9 cellular contexts compared by ENCODE assay signal in the genomic region with DNA sequence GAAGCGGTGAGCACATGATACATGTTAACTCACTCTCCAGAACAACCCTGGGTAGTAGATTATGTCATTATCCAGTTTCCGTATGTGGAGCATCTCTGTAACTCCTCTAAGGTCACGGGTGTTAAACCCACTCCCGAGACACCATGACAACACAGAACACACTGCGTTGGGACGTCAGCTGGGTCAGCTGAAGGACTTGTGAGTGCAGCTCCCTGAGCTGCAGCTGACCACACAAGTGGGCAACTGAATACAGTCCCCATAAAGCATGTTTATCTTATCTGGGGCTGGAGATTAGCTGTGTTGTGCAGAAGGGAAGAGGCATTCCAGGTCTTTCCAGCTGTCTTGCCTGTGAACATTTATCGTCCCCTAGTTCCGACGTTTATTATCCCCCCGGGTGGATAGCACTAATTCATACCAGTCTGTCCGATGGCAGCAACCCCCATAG.
DNase-seq lines count a peak whose midpoint lies in the region; ATAC-seq and TF ChIP-seq lines count a peak whose summit lies in the region.
"Had no signal": no experiment of that assay in that cellular context is flagged by ENCODE, and none has a peak within 500 bp of the region (broad histone marks: within the 10 kb centered on the region; RNA-seq: fewer than 3 reads in every experiment).

No MANE protein-coding gene starts in this region.

- TF ChIP-seq CTCF in activated B cell treated with CpG ODN at 0.5 μM for 24 hours (IDR thresholded peaks at IDR 0.05) (no peak), right atrium auricular region (IDR thresholded peaks at IDR 0.05) (no peak)

- ATAC-seq in activated B cell treated with CpG ODN at 0.5 μM for 24 hours (ENCODE audit: low read depth) = no peak
- ATAC-seq in GM18868 (IDR thresholded peaks at IDR 0.05; ENCODE audit: unreplicated experiment) = no peak
- ATAC-seq in GM19023 (IDR thresholded peaks at IDR 0.05; ENCODE audit: unreplicated experiment) = no peak
- no peak for ATAC-seq in left lobe of liver
- ATAC-seq: activated CD4-positive, alpha-beta T cell treated with anti-CD3 and anti-CD28 coated beads for 36 hours had no signal

- no peaks in the 10 kb centered on the region for H3K27me3 ChIP-seq in right atrium auricular region

- peaks cover 8% of the 10 kb centered on the region for H3K36me3 Mint-ChIP-seq in activated B cell treated with CpG ODN at 0.5 μM for 24 hours (ENCODE audit: low read depth)

- POLR2A ChIA-PET in activated B cell treated with CpG ODN at 0.5 μM for 24 hours (lab: Charles Lee) = interaction anchor here (3.4 kb wide), 1 partner anchor 211 kb away, joined by 14 read pairs; a partner anchor contains a TSS

- H3K4me1 ChIP-seq in right atrium auricular region = peaks cover 0 to 65% of the 10 kb centered on the region in 2 donors

- intact Hi-C loops in activated B cell treated with CpG ODN at 0.5 μM for 24 hours (cut with micrococcal nuclease) (no loop called here), posterior vena cava (cut with DNase I) (no loop called here)

- H3K4me3 ChIP-seq in right atrium auricular region (peak overlapping the region in 1 of 2 donors; percentile 5), skin epidermis (no peak overlapping the region)

- CTCF ChIA-PET in activated B cell treated with CpG ODN at 0.5 μM for 24 hours (lab: Charles Lee) = interaction anchor here (0.9 to 1.2 kb wide), 2 partner anchors 24 to 287 kb away, joined by 3 to 4 read pairs; no protein-coding TSS in a partner anchor

- no peaks in the 10 kb centered on the region for H3K9me3 Mint-ChIP-seq in activated B cell treated with CpG ODN at 0.5 μM for 24 hours

- no peaks in the 10 kb centered on the region for H3K36me3 ChIP-seq in right atrium auricular region

- DNase-seq in NCI-H2029 treated with DMSO at 0.1 percent for 48 hours (lab: John Stamatoyannopoulos, UW) = peak; percentile 76
- no peak for DNase-seq in activated B cell treated with CpG ODN at 0.5 μM for 24 hours
- peak; percentile 63 for DNase-seq in right atrium auricular region (ENCODE audit: low spot score)
- no peak for DNase-seq in posterior vena cava (ENCODE audit: low spot score)
- no peak for DNase-seq in left lobe of liver (ENCODE audit: low spot score)
- DNase-seq: activated CD4-positive, alpha-beta T cell treated with anti-CD3 and anti-CD28 coated beads for 36 hours had no signal

- H3K27ac ChIP-seq in right atrium auricular region = peak overlapping the region; percentile 84 to 90
- peak overlapping the region in 15 of 21 experiments; percentile 0 to 84 (median 68) for H3K27ac ChIP-seq in skin epidermis

- no peaks in the 10 kb centered on the region for H3K9me3 ChIP-seq in right atrium auricular region

- no peaks in the 10 kb centered on the region for H3K27me3 Mint-ChIP-seq in activated B cell treated with CpG ODN at 0.5 μM for 24 hours
- H3K27me3 Mint-ChIP-seq: activated CD4-positive, alpha-beta T cell treated with anti-CD3 and anti-CD28 coated beads for 36 hours had no signal

- H3K4me1 Mint-ChIP-seq in activated B cell treated with CpG ODN at 0.5 μM for 24 hours = peaks cover 67% of the 10 kb centered on the region

- peak overlapping the region; percentile 37 for H3K27ac Mint-ChIP-seq in activated B cell treated with CpG ODN at 0.5 μM for 24 hours
- H3K27ac Mint-ChIP-seq: activated CD4-positive, alpha-beta T cell treated with anti-CD3 and anti-CD28 coated beads for 36 hours had no signal

- H3K4me3 Mint-ChIP-seq in activated B cell treated with CpG ODN at 0.5 μM for 24 hours = no peak overlapping the region
- H3K4me3 Mint-ChIP-seq: activated CD4-positive, alpha-beta T cell treated with anti-CD3 and anti-CD28 coated beads for 36 hours had no signal

Comparison
In these comparisons a context has a peak if more than half of its experiments do, and no peak if none do; other contexts are left out.
1. DNase-seq: peak in NCI-H2029 treated with DMSO at 0.1 percent for 48 hours (single experiment) and right atrium auricular region (single experiment); none in activated B cell treated with CpG ODN at 0.5 μM for 24 hours (single experiment), posterior vena cava (single experiment) and left lobe of liver (single experiment).